Comparison of ENCODE assay signal across 8 cellular contexts in the genomic region with DNA sequence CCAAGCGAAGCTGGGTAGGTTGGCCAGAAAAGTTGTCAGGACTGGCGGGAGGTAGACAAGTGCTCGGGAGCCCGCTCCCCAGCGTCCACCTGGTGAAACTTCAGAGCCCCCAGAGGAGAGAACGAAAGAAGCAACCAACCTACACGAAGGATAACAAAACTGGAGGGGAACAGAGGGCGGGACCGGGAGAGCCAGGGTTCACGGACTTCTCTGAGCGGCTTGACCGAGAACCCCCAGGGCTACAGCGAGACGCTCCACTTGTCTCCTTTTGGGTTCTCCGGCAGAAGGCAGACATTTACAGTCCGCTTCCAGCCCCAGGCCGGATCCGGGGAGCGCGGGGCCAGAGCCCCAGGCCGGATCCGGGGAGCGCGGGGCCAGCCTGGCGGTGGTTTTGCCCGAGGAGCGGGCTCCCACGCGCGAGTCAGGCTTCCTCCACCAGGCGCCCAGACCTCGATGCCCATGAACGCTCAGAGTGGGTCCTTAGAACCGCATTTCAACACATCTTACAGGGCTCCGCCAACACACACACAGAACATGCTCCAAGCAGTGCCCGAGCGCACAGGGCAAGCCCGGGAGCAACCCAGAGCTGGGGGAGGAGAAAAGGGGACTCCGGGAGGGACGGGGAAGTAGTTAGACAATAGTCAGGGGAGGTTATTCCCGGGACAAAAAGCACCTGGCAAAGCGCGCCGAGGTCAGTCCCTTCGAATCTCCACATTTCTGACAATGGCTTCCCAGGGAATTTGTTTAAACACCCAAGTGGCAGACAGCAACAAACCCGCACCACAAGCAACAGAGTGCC. TPM values are rescaled to one million over a fixed set of nuclear protein-coding genes. Genes with fewer than 3 reads are reported as not detected.
A peak's percentile ranks its signal among the peaks of the same experiment; 100 is the strongest.
DNase-seq lines count a peak whose midpoint lies in the region; ATAC-seq, FAIRE-seq and TF ChIP-seq lines count a peak whose summit lies in the region.

No MANE protein-coding gene starts in this region.

- H3K36me3 Mint-ChIP-seq in progenitor cell of endocrine pancreas (ENCODE audit: insufficient read depth): no peaks in the 10 kb centered on the region

- H3K27me3 ChIP-seq in adipocyte (replicated peaks; ENCODE audit: control insufficient read depth, insufficient read depth, low read length): no peaks in the 10 kb centered on the region

- H3K27ac Mint-ChIP-seq in progenitor cell of endocrine pancreas: peak overlapping the region; percentile 100

- H3K4me1 ChIP-seq in adipocyte (ENCODE audit: control insufficient read depth, insufficient read depth, low read length): peaks cover 21% of the 10 kb centered on the region

- H3K4me3 ChIP-seq in adipocyte (ENCODE audit: low read length): peak overlapping the region; percentile 89

- H3K4me1 Mint-ChIP-seq in progenitor cell of endocrine pancreas (ENCODE audit: low read depth): peaks cover 35% of the 10 kb centered on the region

- DNase-seq in DMS79 treated with DMSO at 0.1 percent for 48 hours (lab: John Stamatoyannopoulos, UW): peak; percentile 29
- peak; percentile 49 for DNase-seq in RCC 7860 (ENCODE audit: low spot score)
- peak; percentile 80 for DNase-seq in adipocyte (ENCODE audit: low read depth)
- DNase-seq in left ventricle myocardium superior: peak; percentile 61
- DNase-seq in progenitor cell of endocrine pancreas (ENCODE audit: low spot score, unreplicated experiment): peak; percentile 28
- DNase-seq in GDM1 (lab: John Stamatoyannopoulos, UW): no peak
- no peak for DNase-seq in effector CD4-positive, alpha-beta T cell

- H3K36me3 ChIP-seq in adipocyte (ENCODE audit: control insufficient read depth, insufficient read depth, low read length, severe bottlenecking): no peaks in the 10 kb centered on the region

- ATAC-seq in HG03045 (IDR thresholded peaks at IDR 0.05; ENCODE audit: unreplicated experiment) (peak; percentile 23), left ventricle myocardium superior (peak; percentile 58)

- H3K9me3 Mint-ChIP-seq in progenitor cell of endocrine pancreas (ENCODE audit: low read depth): no peaks in the 10 kb centered on the region

- H3K4me3 Mint-ChIP-seq in progenitor cell of endocrine pancreas (ENCODE audit: low read depth): peak overlapping the region; percentile 95

- no peaks in the 10 kb centered on the region for H3K27me3 Mint-ChIP-seq in progenitor cell of endocrine pancreas

- peak overlapping the region; percentile 92 for H3K9ac ChIP-seq in adipocyte (ENCODE audit: low read length)

- TF ChIP-seq CTCF in progenitor cell of endocrine pancreas (IDR thresholded peaks at IDR 0.05; ENCODE audit: unreplicated experiment): peak; percentile 35

- intact Hi-C loops in left ventricle myocardium superior (cut with micrococcal nuclease): no loop called here

- no peaks in the 10 kb centered on the region for H3K9me3 ChIP-seq in adipocyte (ENCODE audit: control insufficient read depth, low read length)

- FAIRE-seq in RCC 7860 (lab: Jason Lieb, UNC): no peak

RNA-seq across cellular contexts. Expression of gene PTPRK, which starts 1.1 kb away (rescaled TPM):
- 43.0 TPM for total RNA-seq in left ventricle myocardium superior
- total RNA-seq in progenitor cell of endocrine pancreas: 86.2 and 93.7 TPM in 2 replicates

Comparison
In these comparisons a context has a peak if more than half of its experiments do, and no peak if none do; other contexts are left out.
1. DNase-seq: peak in DMS79 treated with DMSO at 0.1 percent for 48 hours (single experiment), RCC 7860 (single experiment), adipocyte (single experiment), left ventricle myocardium superior (single experiment) and progenitor cell of endocrine pancreas (single experiment); none in GDM1 (single experiment) and effector CD4-positive, alpha-beta T cell (single experiment).